ENCODE assay signal across 9 cellular contexts in genomic region chr12:96427269-96427729, GRCh38. TPM values are rescaled to one million over a fixed set of nuclear protein-coding genes. Genes with fewer than 3 reads are reported as not detected.
A peak's percentile ranks its signal among the peaks of the same experiment; 100 is the strongest.
DNase-seq lines count a peak whose midpoint lies in the region; ATAC-seq and TF ChIP-seq lines count a peak whose summit lies in the region.
"Had no signal": no experiment of that assay in that cellular context is flagged by ENCODE, and none has a peak within 500 bp of the region (broad histone marks: within the 10 kb centered on the region; RNA-seq: fewer than 3 reads in every experiment).

No MANE protein-coding gene starts in this region.

- H3K4me3 ChIP-seq in AG04450 (ENCODE audit: low read depth, low read length) (peak overlapping the region; percentile 63), astrocyte of the spinal cord (ENCODE audit: low read depth, low read length) (peak overlapping the region; percentile 21)
- H3K4me3 ChIP-seq: cardiac muscle cell had no signal

- DNase-seq in AG04450 (ENCODE audit: low read depth, low spot score): peak; percentile 100
- DNase-seq in LoVo (ENCODE audit: low spot score): peak; percentile 43
- DNase-seq in astrocyte of the spinal cord (ENCODE audit: low read depth, low spot score): peak; percentile 100
- peak; percentile 98 for DNase-seq in islet precursor cell
- DNase-seq in stimulated activated CD4-positive, alpha-beta T cell treated with anti-CD3 and anti-CD28 coated beads, TNF-alpha, amount 100 ng/mL, for 48 hours (ENCODE audit: low read depth in 3 of 3): peak in 2 of 3 donors; percentile 19 to 33
- DNase-seq in NCI-H2196 treated with DMSO at 0.1 percent for 48 hours (lab: John Stamatoyannopoulos, UW; ENCODE audit: unreplicated experiment): no peak
- DNase-seq in cerebellum (ENCODE audit: low spot score): no peak

- TF ChIP-seq CTCF in AG04450 (IDR thresholded peaks at IDR 0.05; ENCODE audit: low read depth, low read length) (no peak), astrocyte of the spinal cord (IDR thresholded peaks at IDR 0.05; ENCODE audit: low read depth, low read length) (no peak)

- H3K9me3 ChIP-seq in AG04450 (ENCODE audit: control insufficient read depth, insufficient read depth, low read length): no peaks in the 10 kb centered on the region

- CTCF ChIA-PET in AG04450 (lab: Charles Lee): interaction anchor here (0.7 to 0.9 kb wide), 3 partner anchors 24 to 62 kb away, joined by 3 to 4 read pairs (median 3); partner anchors contain the start of gene CFAP54

- peak overlapping the region; percentile 100 for H3K27ac ChIP-seq in AG04450 (ENCODE audit: low read depth, low read length)
- H3K27ac ChIP-seq: cardiac muscle cell had no signal

- no peaks in the 10 kb centered on the region for H3K27me3 ChIP-seq in AG04450 (ENCODE audit: control insufficient read depth, insufficient read depth, low read length)
- H3K27me3 ChIP-seq: cardiac muscle cell had no signal

- in situ Hi-C loops in astrocyte of the spinal cord (cut with HindIII; ENCODE audit: low sequenced_read_pairs): no loop called here

- no peak for ATAC-seq in GM21447 (IDR thresholded peaks at IDR 0.05; ENCODE audit: unreplicated experiment)

- POLR2A ChIA-PET in AG04450 (lab: Yijun Ruan, JAX): interaction anchor here (0.8 to 3.5 kb wide), 5 partner anchors 11 to 27 kb away, joined by 3 to 24 read pairs (median 11); partner anchors contain the start of gene CDK17

RNA-seq across cellular contexts. Expression of gene CDK17, which starts 27.1 kb away (rescaled TPM):
- 50.2 and 67.8 TPM in 2 replicates for polyA plus RNA-seq in AG04450 (2011; rRNA removed)
- 124 and 154 TPM in 2 replicates for polyA minus RNA-seq in AG04450 (2011; rRNA and poly(A)+ RNA removed)
- 121 TPM for total RNA-seq in cerebellum

Comparison
In these comparisons a context has a peak if more than half of its experiments do, and no peak if none do; other contexts are left out.
1. DNase-seq: peak in AG04450 (single experiment), LoVo (single experiment), astrocyte of the spinal cord (single experiment), islet precursor cell (single experiment) and stimulated activated CD4-positive, alpha-beta T cell treated with anti-CD3 and anti-CD28 coated beads, TNF-alpha, amount 100 ng/mL, for 48 hours (2 of 3); none in NCI-H2196 treated with DMSO at 0.1 percent for 48 hours (single experiment) and cerebellum (single experiment).